ENCODE assay signal across 9 cellular contexts in genomic region chr4:24657768-24658617, GRCh38.
DNase-seq lines count a peak whose midpoint lies in the region; ATAC-seq and TF ChIP-seq lines count a peak whose summit lies in the region.
"Had no signal": no experiment of that assay in that cellular context is flagged by ENCODE, and none has a peak within 500 bp of the region (broad histone marks: within the 10 kb centered on the region; RNA-seq: fewer than 3 reads in every experiment).

No MANE protein-coding gene starts in this region.

- no peaks in the 10 kb centered on the region for H3K4me1 Mint-ChIP-seq in activated T-cell treated with anti-CD3 and anti-CD28 coated beads, Interleukin-2, amount 50 U/mL, for 72 hours (ENCODE audit: low read depth)

- WGBS in right cardiac atrium, result 65% methylated on average over 15 of the region's 15 CpGs

- H3K4me3 ChIP-seq in HEK293 (ENCODE audit: low read depth, low read length) (no peak overlapping the region), right cardiac atrium (ENCODE audit: low read length) (no peak overlapping the region)

- POLR2A ChIA-PET in HEK293 (lab: Yijun Ruan, JAX), result interaction anchor here (0.7 kb wide), 1 partner anchor 14 kb away, joined by 4 read pairs; no protein-coding TSS in a partner anchor

- DNase-seq in activated T-cell treated with anti-CD3 and anti-CD28 coated beads, Interleukin-2, amount 50 U/mL, for 72 hours, result peak; percentile 1 to 4
- DNase-seq in activated T-cell treated with anti-CD3 and anti-CD28 coated beads for 4 hours (no peak), LHCN-M2 (ENCODE audit: low read depth) (peak; percentile 67), UCSD-AML1 (lab: John Stamatoyannopoulos, UW; ENCODE audit: unreplicated experiment) (peak; percentile 44), right cardiac atrium (peak; percentile 58 to 70 (median 59)), stromal cell of bone marrow (ENCODE audit: low read depth) (peak; percentile 71), NCI-H2227 (lab: John Stamatoyannopoulos, UW; ENCODE audit: unreplicated experiment) (no peak)

- H3K9me3 Mint-ChIP-seq in activated T-cell treated with anti-CD3 and anti-CD28 coated beads, Interleukin-2, amount 50 U/mL, for 72 hours, result no peaks in the 10 kb centered on the region
- H3K9me3 Mint-ChIP-seq: dendritic cell treated with granulocyte-macrophage colony-stimulating factor and Interleukin-4, amounts not matched to agents 40 ng/mL and 50 ng/mL, for 4 days had no signal

- H3K36me3 Mint-ChIP-seq in activated T-cell treated with anti-CD3 and anti-CD28 coated beads, Interleukin-2, amount 50 U/mL, for 72 hours (ENCODE audit: insufficient read depth in 2 of 2), result no peaks in the 10 kb centered on the region

- TF ChIP-seq CTCF in HEK293 (tag by site-specific recombination; IDR thresholded peaks at IDR 0.05), result no peak

- no peaks in the 10 kb centered on the region for H3K27me3 ChIP-seq in right cardiac atrium (ENCODE audit: control insufficient read depth, insufficient read depth)

- H3K27ac Mint-ChIP-seq in activated T-cell treated with anti-CD3 and anti-CD28 coated beads, Interleukin-2, amount 50 U/mL, for 72 hours, result no peak overlapping the region
- H3K27ac Mint-ChIP-seq: dendritic cell treated with granulocyte-macrophage colony-stimulating factor and Interleukin-4, amounts not matched to agents 40 ng/mL and 50 ng/mL, for 4 days had no signal

- CTCF ChIA-PET in HEK293 (lab: Yijun Ruan, JAX), result no interaction called here

- H3K27ac ChIP-seq in HEK293 (ENCODE audit: extremely low read depth, low read depth, low read length) (no peak overlapping the region), right cardiac atrium (ENCODE audit: low read length) (no peak overlapping the region)

- ATAC-seq in activated T-cell treated with anti-CD3 and anti-CD28 coated beads, Interleukin-2, amount 50 U/mL, for 72 hours (replicated peaks in 1 of 2), result peak; percentile 46 to 54
- peak; percentile 78 to 86 for ATAC-seq in right cardiac atrium

- H3K4me3 Mint-ChIP-seq in activated T-cell treated with anti-CD3 and anti-CD28 coated beads, Interleukin-2, amount 50 U/mL, for 72 hours, result no peak overlapping the region
- H3K4me3 Mint-ChIP-seq: dendritic cell treated with granulocyte-macrophage colony-stimulating factor and Interleukin-4, amounts not matched to agents 40 ng/mL and 50 ng/mL, for 4 days had no signal

- H3K36me3 ChIP-seq in HEK293 (ENCODE audit: control insufficient read depth in 2 of 2, insufficient read depth in 1 of 2, low read length in 2 of 2), result no peaks in the 10 kb centered on the region

- H3K27me3 Mint-ChIP-seq in activated T-cell treated with anti-CD3 and anti-CD28 coated beads, Interleukin-2, amount 50 U/mL, for 72 hours (ENCODE audit: low read depth), result peaks cover 17% of the 10 kb centered on the region

- H3K9me3 ChIP-seq in HEK293 (ENCODE audit: control insufficient read depth, insufficient read depth, low read depth, low read length), result no peaks in the 10 kb centered on the region
- H3K9me3 ChIP-seq in right cardiac atrium (ENCODE audit: control insufficient read depth, low read length), result no peaks in the 10 kb centered on the region

- intact Hi-C loops in right cardiac atrium (cut with DNase I), result no loop called here

- peaks cover 3% of the 10 kb centered on the region; the same call in 1 of the 2 replicates for H3K4me1 ChIP-seq in HEK293 (ENCODE audit: control insufficient read depth, insufficient read depth, low read length)
- H3K4me1 ChIP-seq in right cardiac atrium (ENCODE audit: control insufficient read depth, insufficient read depth, low read length), result peaks cover 1% of the 10 kb centered on the region

TF ChIP-seq in HEK293, 187 proteins besides CTCF, POLR2A, EP300 and RAD21:
- TF ChIP-seq ZBTB20 (tag by site-specific recombination; IDR thresholded peaks at IDR 0.05) (peak; percentile 49; the same call in 1 of the 2 replicates), ZNF600 (tag by site-specific recombination; IDR thresholded peaks at IDR 0.05) (peak; percentile 28; the same call in 1 of the 2 replicates), TSHZ1 (tag by site-specific recombination; IDR thresholded peaks at IDR 0.05; ENCODE audit: borderline replicate concordance) (no peak), GFI1B (tag by site-specific recombination; IDR thresholded peaks at IDR 0.05) (peak; percentile 54; the same call in 1 of the 2 replicates), ZIC2 (tag by site-specific recombination; IDR thresholded peaks at IDR 0.05) (peak; percentile 96), ZSCAN16 (tag by site-specific recombination; IDR thresholded peaks at IDR 0.05) (no peak), PRDM1 (tag by site-specific recombination; IDR thresholded peaks at IDR 0.05) (peak; percentile 38; the same call in 1 of the 2 replicates), ZNF629 (tag by site-specific recombination; IDR thresholded peaks at IDR 0.05) (no peak), ZEB2 (tag by site-specific recombination; IDR thresholded peaks at IDR 0.05) (peak; percentile 28; the same call in 1 of the 2 replicates), MZF1 (tag by site-specific recombination; IDR thresholded peaks at IDR 0.05; ENCODE audit: borderline replicate concordance) (0 out of 2 replicates have a peak, but pooled peaks have one; percentile 34), ZNF362 (tag by site-specific recombination; IDR thresholded peaks at IDR 0.05) (peak; percentile 49; the same call in 1 of the 2 replicates), ZNF138 (tag by site-specific recombination; IDR thresholded peaks at IDR 0.05; ENCODE audit: borderline replicate concordance) (no peak), OSR2 (tag by site-specific recombination; IDR thresholded peaks at IDR 0.05) (peak; percentile 96), ZNF768 (tag by site-specific recombination; IDR thresholded peaks at IDR 0.05) (no peak), ZBTB17 (tag by site-specific recombination; IDR thresholded peaks at IDR 0.05) (0 out of 2 replicates have a peak, but pooled peaks have one; percentile 41)

Comparison
In these comparisons a context has a peak if more than half of its experiments do, and no peak if none do; other contexts are left out.
1. DNase-seq: peak in activated T-cell treated with anti-CD3 and anti-CD28 coated beads, Interleukin-2, amount 50 U/mL, for 72 hours (2 of 2), LHCN-M2 (single experiment), UCSD-AML1 (single experiment), right cardiac atrium (3 of 3) and stromal cell of bone marrow (single experiment); none in activated T-cell treated with anti-CD3 and anti-CD28 coated beads for 4 hours (single experiment) and NCI-H2227 (single experiment).